In the genomic region with DNA sequence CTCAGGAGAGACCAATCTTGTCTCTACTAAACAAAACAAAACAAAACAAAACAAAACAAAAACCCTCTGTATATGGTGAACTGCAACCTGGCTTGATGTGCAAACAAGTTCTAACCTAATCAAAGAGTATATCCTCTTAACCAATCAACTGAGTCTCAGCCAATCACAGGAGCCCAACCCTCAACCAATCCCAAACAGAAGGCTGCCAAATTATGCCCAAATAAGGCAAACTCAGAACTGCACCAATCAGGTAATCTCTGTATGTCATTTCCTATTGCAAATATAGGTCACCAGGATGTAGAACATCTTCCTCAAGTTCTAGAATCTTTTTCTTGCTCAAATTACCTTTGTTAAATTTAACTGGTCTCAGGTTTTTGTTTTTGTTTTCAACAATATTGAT, we compare ENCODE assay signal across 2 cellular contexts.
TF ChIP-seq lines count a peak whose summit lies in the region.

No MANE protein-coding gene starts in this region.

TF ChIP-seq in WTC11, 78 proteins besides CTCF, POLR2A, EP300 and RAD21:
- TF ChIP-seq TEAD1 (CRISPR knock-in tag; IDR thresholded peaks at IDR 0.05) (no peak), ZBTB21 (CRISPR knock-in tag; IDR thresholded peaks at IDR 0.05; ENCODE audit: borderline replicate concordance) (no peak), ZNF138 (CRISPR knock-in tag; conservative IDR thresholded peaks at IDR 0.05) (no peak), JUN (CRISPR knock-in tag; IDR thresholded peaks at IDR 0.05) (no peak)
- TF ChIP-seq, protein P1, sequence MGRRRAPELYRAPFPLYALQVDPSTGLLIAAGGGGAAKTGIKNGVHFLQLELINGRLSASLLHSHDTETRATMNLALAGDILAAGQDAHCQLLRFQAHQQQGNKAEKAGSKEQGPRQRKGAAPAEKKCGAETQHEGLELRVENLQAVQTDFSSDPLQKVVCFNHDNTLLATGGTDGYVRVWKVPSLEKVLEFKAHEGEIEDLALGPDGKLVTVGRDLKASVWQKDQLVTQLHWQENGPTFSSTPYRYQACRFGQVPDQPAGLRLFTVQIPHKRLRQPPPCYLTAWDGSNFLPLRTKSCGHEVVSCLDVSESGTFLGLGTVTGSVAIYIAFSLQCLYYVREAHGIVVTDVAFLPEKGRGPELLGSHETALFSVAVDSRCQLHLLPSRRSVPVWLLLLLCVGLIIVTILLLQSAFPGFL (CRISPR knock-in tag; IDR thresholded peaks at IDR 0.05; ENCODE audit: borderline replicate concordance), result no peak
- TF ChIP-seq, protein P2, sequence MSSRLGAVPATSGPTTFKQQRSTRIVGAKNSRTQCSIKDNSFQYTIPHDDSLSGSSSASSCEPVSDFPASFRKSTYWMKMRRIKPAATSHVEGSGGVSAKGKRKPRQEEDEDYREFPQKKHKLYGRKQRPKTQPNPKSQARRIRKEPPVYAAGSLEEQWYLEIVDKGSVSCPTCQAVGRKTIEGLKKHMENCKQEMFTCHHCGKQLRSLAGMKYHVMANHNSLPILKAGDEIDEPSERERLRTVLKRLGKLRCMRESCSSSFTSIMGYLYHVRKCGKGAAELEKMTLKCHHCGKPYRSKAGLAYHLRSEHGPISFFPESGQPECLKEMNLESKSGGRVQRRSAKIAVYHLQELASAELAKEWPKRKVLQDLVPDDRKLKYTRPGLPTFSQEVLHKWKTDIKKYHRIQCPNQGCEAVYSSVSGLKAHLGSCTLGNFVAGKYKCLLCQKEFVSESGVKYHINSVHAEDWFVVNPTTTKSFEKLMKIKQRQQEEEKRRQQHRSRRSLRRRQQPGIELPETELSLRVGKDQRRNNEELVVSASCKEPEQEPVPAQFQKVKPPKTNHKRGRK (CRISPR knock-in tag; IDR thresholded peaks at IDR 0.05; ENCODE audit: borderline replicate concordance), result no peak
- TF ChIP-seq, protein P3, sequence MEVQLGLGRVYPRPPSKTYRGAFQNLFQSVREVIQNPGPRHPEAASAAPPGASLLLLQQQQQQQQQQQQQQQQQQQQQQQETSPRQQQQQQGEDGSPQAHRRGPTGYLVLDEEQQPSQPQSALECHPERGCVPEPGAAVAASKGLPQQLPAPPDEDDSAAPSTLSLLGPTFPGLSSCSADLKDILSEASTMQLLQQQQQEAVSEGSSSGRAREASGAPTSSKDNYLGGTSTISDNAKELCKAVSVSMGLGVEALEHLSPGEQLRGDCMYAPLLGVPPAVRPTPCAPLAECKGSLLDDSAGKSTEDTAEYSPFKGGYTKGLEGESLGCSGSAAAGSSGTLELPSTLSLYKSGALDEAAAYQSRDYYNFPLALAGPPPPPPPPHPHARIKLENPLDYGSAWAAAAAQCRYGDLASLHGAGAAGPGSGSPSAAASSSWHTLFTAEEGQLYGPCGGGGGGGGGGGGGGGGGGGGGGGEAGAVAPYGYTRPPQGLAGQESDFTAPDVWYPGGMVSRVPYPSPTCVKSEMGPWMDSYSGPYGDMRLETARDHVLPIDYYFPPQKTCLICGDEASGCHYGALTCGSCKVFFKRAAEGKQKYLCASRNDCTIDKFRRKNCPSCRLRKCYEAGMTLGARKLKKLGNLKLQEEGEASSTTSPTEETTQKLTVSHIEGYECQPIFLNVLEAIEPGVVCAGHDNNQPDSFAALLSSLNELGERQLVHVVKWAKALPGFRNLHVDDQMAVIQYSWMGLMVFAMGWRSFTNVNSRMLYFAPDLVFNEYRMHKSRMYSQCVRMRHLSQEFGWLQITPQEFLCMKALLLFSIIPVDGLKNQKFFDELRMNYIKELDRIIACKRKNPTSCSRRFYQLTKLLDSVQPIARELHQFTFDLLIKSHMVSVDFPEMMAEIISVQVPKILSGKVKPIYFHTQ (CRISPR knock-in tag; IDR thresholded peaks at IDR 0.05), result no peak

TF ChIP-seq in HepG2, 621 proteins besides CTCF, POLR2A, EP300 and RAD21:
- TF ChIP-seq, protein P4, sequence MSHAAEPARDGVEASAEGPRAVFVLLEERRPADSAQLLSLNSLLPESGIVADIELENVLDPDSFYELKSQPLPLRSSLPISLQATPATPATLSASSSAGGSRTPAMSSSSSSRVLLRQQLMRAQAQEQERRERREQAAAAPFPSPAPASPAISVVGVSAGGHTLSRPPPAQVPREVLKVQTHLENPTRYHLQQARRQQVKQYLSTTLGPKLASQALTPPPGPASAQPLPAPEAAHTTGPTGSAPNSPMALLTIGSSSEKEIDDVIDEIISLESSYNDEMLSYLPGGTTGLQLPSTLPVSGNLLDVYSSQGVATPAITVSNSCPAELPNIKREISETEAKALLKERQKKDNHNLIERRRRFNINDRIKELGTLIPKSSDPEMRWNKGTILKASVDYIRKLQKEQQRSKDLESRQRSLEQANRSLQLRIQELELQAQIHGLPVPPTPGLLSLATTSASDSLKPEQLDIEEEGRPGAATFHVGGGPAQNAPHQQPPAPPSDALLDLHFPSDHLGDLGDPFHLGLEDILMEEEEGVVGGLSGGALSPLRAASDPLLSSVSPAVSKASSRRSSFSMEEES (CRISPR knock-in tag; IDR thresholded peaks at IDR 0.05), result no peak
- TF ChIP-seq NFYB (CRISPR knock-in tag; IDR thresholded peaks at IDR 0.05), result peak; percentile 50
- TF ChIP-seq, protein P5, sequence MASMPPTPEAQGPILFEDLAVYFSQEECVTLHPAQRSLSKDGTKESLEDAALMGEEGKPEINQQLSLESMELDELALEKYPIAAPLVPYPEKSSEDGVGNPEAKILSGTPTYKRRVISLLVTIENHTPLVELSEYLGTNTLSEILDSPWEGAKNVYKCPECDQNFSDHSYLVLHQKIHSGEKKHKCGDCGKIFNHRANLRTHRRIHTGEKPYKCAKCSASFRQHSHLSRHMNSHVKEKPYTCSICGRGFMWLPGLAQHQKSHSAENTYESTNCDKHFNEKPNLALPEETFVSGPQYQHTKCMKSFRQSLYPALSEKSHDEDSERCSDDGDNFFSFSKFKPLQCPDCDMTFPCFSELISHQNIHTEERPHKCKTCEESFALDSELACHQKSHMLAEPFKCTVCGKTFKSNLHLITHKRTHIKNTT (CRISPR knock-in tag; IDR thresholded peaks at IDR 0.05), result no peak
- 0 out of 2 replicates have a peak, but pooled peaks have one; percentile 21 for TF ChIP-seq NFYC (CRISPR knock-in tag; IDR thresholded peaks at IDR 0.05)
- TF ChIP-seq, protein P6, sequence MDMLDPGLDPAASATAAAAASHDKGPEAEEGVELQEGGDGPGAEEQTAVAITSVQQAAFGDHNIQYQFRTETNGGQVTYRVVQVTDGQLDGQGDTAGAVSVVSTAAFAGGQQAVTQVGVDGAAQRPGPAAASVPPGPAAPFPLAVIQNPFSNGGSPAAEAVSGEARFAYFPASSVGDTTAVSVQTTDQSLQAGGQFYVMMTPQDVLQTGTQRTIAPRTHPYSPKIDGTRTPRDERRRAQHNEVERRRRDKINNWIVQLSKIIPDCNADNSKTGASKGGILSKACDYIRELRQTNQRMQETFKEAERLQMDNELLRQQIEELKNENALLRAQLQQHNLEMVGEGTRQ (IDR thresholded peaks at IDR 0.05; ENCODE audit: low read depth, low read length), result no peak
- TF ChIP-seq, protein P6 (CRISPR knock-in tag; IDR thresholded peaks at IDR 0.05; ENCODE audit: borderline replicate concordance), result peak; percentile 52; the same call in 1 of the 2 replicates
- no peak for TF ChIP-seq NCOA1 (CRISPR knock-in tag; IDR thresholded peaks at IDR 0.05)
- peak; percentile 98 for TF ChIP-seq SRF (IDR thresholded peaks at IDR 0.05; ENCODE audit: low read depth, low read length)
- TF ChIP-seq NCOR1 (IDR thresholded peaks at IDR 0.05; ENCODE audit: borderline replicate concordance, low read length), result no peak
- no peak for TF ChIP-seq CREB1 (IDR thresholded peaks at IDR 0.05)
- TF ChIP-seq CREB1 (CRISPR knock-in tag; IDR thresholded peaks at IDR 0.05), result peak; percentile 13; the same call in 1 of the 2 replicates
